ENCODE assay signal across 1 cellular context in the genomic region with DNA sequence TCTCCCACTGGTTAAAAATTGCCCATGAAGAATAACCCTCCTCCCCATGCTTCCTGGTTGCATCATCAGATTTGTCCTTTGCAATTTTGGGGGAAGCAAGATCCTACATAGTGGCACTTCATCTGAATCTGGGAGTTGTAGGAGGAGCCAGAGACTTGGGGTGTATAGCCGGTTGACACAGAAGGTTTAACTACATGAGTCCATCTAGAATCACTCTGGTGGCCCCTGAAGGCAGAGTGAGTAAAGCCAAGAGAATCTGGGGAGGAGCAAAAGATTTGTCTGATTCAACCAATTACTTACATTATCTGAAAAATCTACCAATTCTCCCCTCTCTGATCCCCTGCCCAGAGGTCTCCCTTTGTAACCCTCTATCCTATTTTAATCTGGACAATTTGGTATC.
TF ChIP-seq lines count a peak whose summit lies in the region.

No MANE protein-coding gene starts in this region.

TF ChIP-seq in H1, 55 proteins besides CTCF, POLR2A, EP300 and RAD21:
- TF ChIP-seq GABPA (IDR thresholded peaks at IDR 0.05; ENCODE audit: borderline replicate concordance, insufficient read depth, low read length): no peak
- TF ChIP-seq EGR1 (IDR thresholded peaks at IDR 0.05; ENCODE audit: borderline replicate concordance, low read depth, low read length): no peak
- no peak for TF ChIP-seq FOSL1 (IDR thresholded peaks at IDR 0.05; ENCODE audit: insufficient read depth, low read depth, low read length)
- TF ChIP-seq, protein P1, sequence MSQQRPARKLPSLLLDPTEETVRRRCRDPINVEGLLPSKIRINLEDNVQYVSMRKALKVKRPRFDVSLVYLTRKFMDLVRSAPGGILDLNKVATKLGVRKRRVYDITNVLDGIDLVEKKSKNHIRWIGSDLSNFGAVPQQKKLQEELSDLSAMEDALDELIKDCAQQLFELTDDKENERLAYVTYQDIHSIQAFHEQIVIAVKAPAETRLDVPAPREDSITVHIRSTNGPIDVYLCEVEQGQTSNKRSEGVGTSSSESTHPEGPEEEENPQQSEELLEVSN (IDR thresholded peaks at IDR 0.05): no peak
- TF ChIP-seq, protein P2, sequence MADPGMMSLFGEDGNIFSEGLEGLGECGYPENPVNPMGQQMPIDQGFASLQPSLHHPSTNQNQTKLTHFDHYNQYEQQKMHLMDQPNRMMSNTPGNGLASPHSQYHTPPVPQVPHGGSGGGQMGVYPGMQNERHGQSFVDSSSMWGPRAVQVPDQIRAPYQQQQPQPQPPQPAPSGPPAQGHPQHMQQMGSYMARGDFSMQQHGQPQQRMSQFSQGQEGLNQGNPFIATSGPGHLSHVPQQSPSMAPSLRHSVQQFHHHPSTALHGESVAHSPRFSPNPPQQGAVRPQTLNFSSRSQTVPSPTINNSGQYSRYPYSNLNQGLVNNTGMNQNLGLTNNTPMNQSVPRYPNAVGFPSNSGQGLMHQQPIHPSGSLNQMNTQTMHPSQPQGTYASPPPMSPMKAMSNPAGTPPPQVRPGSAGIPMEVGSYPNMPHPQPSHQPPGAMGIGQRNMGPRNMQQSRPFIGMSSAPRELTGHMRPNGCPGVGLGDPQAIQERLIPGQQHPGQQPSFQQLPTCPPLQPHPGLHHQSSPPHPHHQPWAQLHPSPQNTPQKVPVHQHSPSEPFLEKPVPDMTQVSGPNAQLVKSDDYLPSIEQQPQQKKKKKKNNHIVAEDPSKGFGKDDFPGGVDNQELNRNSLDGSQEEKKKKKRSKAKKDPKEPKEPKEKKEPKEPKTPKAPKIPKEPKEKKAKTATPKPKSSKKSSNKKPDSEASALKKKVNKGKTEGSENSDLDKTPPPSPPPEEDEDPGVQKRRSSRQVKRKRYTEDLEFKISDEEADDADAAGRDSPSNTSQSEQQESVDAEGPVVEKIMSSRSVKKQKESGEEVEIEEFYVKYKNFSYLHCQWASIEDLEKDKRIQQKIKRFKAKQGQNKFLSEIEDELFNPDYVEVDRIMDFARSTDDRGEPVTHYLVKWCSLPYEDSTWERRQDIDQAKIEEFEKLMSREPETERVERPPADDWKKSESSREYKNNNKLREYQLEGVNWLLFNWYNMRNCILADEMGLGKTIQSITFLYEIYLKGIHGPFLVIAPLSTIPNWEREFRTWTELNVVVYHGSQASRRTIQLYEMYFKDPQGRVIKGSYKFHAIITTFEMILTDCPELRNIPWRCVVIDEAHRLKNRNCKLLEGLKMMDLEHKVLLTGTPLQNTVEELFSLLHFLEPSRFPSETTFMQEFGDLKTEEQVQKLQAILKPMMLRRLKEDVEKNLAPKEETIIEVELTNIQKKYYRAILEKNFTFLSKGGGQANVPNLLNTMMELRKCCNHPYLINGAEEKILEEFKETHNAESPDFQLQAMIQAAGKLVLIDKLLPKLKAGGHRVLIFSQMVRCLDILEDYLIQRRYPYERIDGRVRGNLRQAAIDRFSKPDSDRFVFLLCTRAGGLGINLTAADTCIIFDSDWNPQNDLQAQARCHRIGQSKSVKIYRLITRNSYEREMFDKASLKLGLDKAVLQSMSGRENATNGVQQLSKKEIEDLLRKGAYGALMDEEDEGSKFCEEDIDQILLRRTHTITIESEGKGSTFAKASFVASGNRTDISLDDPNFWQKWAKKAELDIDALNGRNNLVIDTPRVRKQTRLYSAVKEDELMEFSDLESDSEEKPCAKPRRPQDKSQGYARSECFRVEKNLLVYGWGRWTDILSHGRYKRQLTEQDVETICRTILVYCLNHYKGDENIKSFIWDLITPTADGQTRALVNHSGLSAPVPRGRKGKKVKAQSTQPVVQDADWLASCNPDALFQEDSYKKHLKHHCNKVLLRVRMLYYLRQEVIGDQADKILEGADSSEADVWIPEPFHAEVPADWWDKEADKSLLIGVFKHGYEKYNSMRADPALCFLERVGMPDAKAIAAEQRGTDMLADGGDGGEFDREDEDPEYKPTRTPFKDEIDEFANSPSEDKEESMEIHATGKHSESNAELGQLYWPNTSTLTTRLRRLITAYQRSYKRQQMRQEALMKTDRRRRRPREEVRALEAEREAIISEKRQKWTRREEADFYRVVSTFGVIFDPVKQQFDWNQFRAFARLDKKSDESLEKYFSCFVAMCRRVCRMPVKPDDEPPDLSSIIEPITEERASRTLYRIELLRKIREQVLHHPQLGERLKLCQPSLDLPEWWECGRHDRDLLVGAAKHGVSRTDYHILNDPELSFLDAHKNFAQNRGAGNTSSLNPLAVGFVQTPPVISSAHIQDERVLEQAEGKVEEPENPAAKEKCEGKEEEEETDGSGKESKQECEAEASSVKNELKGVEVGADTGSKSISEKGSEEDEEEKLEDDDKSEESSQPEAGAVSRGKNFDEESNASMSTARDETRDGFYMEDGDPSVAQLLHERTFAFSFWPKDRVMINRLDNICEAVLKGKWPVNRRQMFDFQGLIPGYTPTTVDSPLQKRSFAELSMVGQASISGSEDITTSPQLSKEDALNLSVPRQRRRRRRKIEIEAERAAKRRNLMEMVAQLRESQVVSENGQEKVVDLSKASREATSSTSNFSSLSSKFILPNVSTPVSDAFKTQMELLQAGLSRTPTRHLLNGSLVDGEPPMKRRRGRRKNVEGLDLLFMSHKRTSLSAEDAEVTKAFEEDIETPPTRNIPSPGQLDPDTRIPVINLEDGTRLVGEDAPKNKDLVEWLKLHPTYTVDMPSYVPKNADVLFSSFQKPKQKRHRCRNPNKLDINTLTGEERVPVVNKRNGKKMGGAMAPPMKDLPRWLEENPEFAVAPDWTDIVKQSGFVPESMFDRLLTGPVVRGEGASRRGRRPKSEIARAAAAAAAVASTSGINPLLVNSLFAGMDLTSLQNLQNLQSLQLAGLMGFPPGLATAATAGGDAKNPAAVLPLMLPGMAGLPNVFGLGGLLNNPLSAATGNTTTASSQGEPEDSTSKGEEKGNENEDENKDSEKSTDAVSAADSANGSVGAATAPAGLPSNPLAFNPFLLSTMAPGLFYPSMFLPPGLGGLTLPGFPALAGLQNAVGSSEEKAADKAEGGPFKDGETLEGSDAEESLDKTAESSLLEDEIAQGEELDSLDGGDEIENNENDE (IDR thresholded peaks at IDR 0.05; ENCODE audit: insufficient replicate concordance, low read length): no peak
- TF ChIP-seq SUZ12 (IDR thresholded peaks at IDR 0.05; ENCODE audit: low read length): no peak
- no peak for TF ChIP-seq CTBP2 (IDR thresholded peaks at IDR 0.05; ENCODE audit: borderline replicate concordance, insufficient read depth, insufficient read length, low read length)
- no peak for TF ChIP-seq CREB1 (IDR thresholded peaks at IDR 0.05)
- TF ChIP-seq, protein P3, sequence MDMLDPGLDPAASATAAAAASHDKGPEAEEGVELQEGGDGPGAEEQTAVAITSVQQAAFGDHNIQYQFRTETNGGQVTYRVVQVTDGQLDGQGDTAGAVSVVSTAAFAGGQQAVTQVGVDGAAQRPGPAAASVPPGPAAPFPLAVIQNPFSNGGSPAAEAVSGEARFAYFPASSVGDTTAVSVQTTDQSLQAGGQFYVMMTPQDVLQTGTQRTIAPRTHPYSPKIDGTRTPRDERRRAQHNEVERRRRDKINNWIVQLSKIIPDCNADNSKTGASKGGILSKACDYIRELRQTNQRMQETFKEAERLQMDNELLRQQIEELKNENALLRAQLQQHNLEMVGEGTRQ (IDR thresholded peaks at IDR 0.05; ENCODE audit: low read length): no peak
- TF ChIP-seq, protein P4, sequence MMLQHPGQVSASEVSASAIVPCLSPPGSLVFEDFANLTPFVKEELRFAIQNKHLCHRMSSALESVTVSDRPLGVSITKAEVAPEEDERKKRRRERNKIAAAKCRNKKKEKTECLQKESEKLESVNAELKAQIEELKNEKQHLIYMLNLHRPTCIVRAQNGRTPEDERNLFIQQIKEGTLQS (IDR thresholded peaks at IDR 0.05; ENCODE audit: insufficient read depth, low read depth, low read length): no peak
